Comparison of ENCODE assay signal across 8 cellular contexts in the genomic region with DNA sequence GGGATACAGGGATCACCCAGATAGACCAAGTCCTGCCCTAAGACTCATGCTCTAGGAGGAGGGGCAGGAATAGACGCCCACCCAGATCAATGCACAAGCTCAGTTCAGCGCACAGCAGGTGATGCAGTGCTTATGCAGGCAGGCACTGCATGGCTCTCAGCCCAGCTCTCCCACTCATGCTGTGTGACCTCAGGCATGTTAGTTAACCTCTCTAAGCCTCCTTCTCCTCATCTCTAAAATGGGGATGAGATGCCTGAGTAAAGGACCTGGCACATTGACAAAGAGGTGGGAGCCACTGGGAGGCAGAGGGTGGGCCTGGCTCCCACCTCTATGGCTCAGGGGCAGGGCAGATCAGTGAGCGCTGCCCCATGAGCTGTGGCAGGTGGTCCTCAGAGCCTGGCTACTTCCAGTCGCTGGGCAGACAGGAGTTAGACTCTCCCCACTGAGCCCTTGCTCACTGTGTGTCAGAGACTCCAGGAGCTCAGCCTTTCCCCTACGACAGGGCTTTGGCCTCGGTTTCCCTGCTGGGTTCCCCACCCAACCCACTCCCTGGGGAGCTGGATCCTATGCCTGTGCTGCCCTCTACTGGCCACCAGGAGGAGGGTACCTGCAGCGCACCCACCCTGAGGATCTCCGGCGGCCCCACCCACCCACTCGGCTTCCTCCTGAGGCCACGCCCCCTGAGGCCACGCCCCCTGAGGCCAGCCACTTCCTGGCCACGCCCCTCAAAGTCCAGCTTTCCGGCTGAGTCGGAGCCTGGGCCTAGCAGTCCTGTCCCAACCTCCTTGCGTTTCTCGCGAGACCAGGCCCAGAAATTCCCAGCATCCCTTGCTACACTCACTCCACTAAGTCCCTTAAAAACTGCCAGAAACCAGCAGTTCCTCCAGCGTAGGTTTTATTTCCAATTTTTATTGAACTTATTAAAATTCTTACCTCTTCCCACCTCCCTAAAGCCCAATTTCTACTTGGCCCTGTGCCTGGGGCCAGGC.
DNase-seq lines count a peak whose midpoint lies in the region; ATAC-seq lines count a peak whose summit lies in the region.

No MANE protein-coding gene starts in this region.

- no peak overlapping the region for H3K27ac ChIP-seq in effector memory CD4-positive, alpha-beta T cell (ENCODE audit: insufficient read depth, low read length, poor library complexity, severe bottlenecking)

- peak; percentile 41 for DNase-seq in SIG-M5 treated with dmso at 0.1 percent for 504 hours (lab: John Stamatoyannopoulos, UW; ENCODE audit: unreplicated experiment)
- DNase-seq in SIG-M5 (lab: John Stamatoyannopoulos, UW): no peak
- peak; percentile 66 for DNase-seq in NCI-H226
- DNase-seq in activated CD4-positive, alpha-beta T cell treated with anti-CD3 and anti-CD28 coated beads for 48 hours: peak; percentile 86
- DNase-seq in effector memory CD4-positive, alpha-beta T cell: peak; percentile 4 to 42 (median 13)
- DNase-seq in myocyte (ENCODE audit: low read depth): peak; percentile 6
- DNase-seq in superior temporal gyrus (ENCODE audit: extremely low spot score): peak; percentile 29

- no peaks in the 10 kb centered on the region for H3K4me1 ChIP-seq in effector memory CD4-positive, alpha-beta T cell (ENCODE audit: control insufficient read depth, insufficient read depth, low read length, poor library complexity, severe bottlenecking)

- no peak overlapping the region for H3K4me3 ChIP-seq in effector memory CD4-positive, alpha-beta T cell (ENCODE audit: insufficient read depth, low read depth, low read length, poor library complexity, severe bottlenecking)

- no peak for ATAC-seq in GM19395 (IDR thresholded peaks at IDR 0.05; ENCODE audit: unreplicated experiment)

- no peaks in the 10 kb centered on the region for H3K27me3 ChIP-seq in effector memory CD4-positive, alpha-beta T cell (replicated peaks; ENCODE audit: control insufficient read depth, insufficient read depth, low read length, poor library complexity, severe bottlenecking)

- no peaks in the 10 kb centered on the region for H3K36me3 ChIP-seq in effector memory CD4-positive, alpha-beta T cell (ENCODE audit: control insufficient read depth, insufficient read depth, low read length)

- H3K9me3 ChIP-seq in effector memory CD4-positive, alpha-beta T cell (ENCODE audit: control insufficient read depth, low read length): peaks cover 5% of the 10 kb centered on the region
